11 cellular contexts compared by ENCODE assay signal in the genomic region with DNA sequence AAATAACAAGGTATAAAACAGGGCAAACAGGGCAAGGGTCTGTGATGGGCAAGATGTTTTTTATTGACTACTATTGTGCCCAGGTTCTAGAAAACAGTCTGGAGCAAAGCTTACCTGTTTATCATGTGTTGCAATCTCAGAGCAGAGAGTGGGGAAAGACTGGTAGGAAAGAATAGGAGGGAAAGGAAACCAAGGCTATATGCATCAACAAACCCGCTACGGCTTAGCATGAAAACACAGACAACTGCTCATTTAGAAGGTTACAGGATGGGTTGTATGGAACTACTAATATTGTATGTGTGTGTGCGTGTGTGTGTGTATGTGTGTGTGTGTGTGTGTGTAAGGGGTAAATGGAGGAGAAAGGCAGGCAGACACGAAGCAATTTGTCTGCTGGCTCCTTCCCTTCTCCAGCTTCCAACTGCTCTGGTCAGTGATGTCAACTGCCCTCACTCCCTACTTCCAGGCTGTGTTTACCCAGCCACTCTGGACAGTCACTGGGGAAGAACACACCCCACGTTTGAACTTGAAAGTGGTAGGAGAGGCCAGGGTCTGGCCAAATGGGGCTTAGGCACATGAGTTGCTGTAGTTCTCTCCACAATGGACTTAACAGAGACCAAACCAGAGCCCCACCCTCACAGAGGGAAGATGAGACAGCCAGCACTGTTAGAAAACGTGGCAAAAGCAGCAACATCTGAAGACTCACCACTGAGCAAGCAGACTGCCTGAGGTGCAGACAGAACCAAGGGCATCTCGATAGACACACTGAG. TPM values are rescaled to one million over a fixed set of nuclear protein-coding genes. Genes with fewer than 3 reads are reported as not detected.
DNase-seq lines count a peak whose midpoint lies in the region; ATAC-seq and TF ChIP-seq lines count a peak whose summit lies in the region.
"Had no signal": no experiment of that assay in that cellular context is flagged by ENCODE, and none has a peak within 500 bp of the region (broad histone marks: within the 10 kb centered on the region; RNA-seq: fewer than 3 reads in every experiment).

No MANE protein-coding gene starts in this region.

- in situ Hi-C loops in GM13977 (cut with MboI; ENCODE audit: low pct_unique_long_range_greater_than_20kb, low sequenced_read_pairs, unreplicated experiment): no loop called here

- peak; percentile 93 for ATAC-seq in sciatic nerve
- ATAC-seq in HG03442 (IDR thresholded peaks at IDR 0.05; ENCODE audit: unreplicated experiment): no peak

- peak overlapping the region; percentile 81 for H3K27ac Mint-ChIP-seq in HFFc6
- H3K27ac Mint-ChIP-seq: activated CD4-positive, alpha-beta T cell treated with anti-CD3 and anti-CD28 coated beads, Interleukin-2, amount 10 ng/mL, durations not matched to agents 7 days and 5 days had no signal

- intact Hi-C loops in sciatic nerve (cut with DNase I): no loop called here

- no peaks in the 10 kb centered on the region for H3K27me3 Mint-ChIP-seq in HFFc6 (ENCODE audit: insufficient read depth)
- H3K27me3 Mint-ChIP-seq: activated CD4-positive, alpha-beta T cell treated with anti-CD3 and anti-CD28 coated beads, Interleukin-2, amount 10 ng/mL, durations not matched to agents 7 days and 5 days had no signal

- H3K4me1 Mint-ChIP-seq in HFFc6 (ENCODE audit: low read depth): peaks cover 53% of the 10 kb centered on the region

- no peak overlapping the region for H3K4me3 ChIP-seq in right atrium auricular region
- H3K4me3 ChIP-seq: Peyer's patch had no signal

- DNase-seq in HFFc6 (no peak), right atrium auricular region (ENCODE audit: low spot score) (peak; percentile 76), sciatic nerve (ENCODE audit: low spot score) (no peak), GM13977 (ENCODE audit: low spot score) (no peak), DMS153 treated with DMSO at 0.1 percent for 48 hours (lab: John Stamatoyannopoulos, UW; ENCODE audit: unreplicated experiment) (no peak), NCI-H2081 treated with DMSO at 0.1 percent for 48 hours (lab: John Stamatoyannopoulos, UW) (no peak)
- DNase-seq: activated CD4-positive, alpha-beta T cell treated with anti-CD3 and anti-CD28 coated beads, Interleukin-2, amount 10 ng/mL, durations not matched to agents 7 days and 5 days; KBM-7; Peyer's patch had no signal

- no peaks in the 10 kb centered on the region for H3K9me3 Mint-ChIP-seq in HFFc6

- TF ChIP-seq CTCF in HFFc6 (IDR thresholded peaks at IDR 0.05): no peak
- TF ChIP-seq CTCF in right atrium auricular region (IDR thresholded peaks at IDR 0.05): no peak
- TF ChIP-seq CTCF in GM13977 (IDR thresholded peaks at IDR 0.05; ENCODE audit: extremely low read depth, insufficient read depth, missing control alignments): no peak

- H3K27me3 ChIP-seq in right atrium auricular region: no peaks in the 10 kb centered on the region
- H3K27me3 ChIP-seq: Peyer's patch had no signal

- peak overlapping the region; percentile 75 for H3K27ac ChIP-seq in angular gyrus (ENCODE audit: low read depth, low read length)
- H3K27ac ChIP-seq in right atrium auricular region: peak overlapping the region; percentile 33 to 42
- H3K27ac ChIP-seq: Peyer's patch had no signal

- peak overlapping the region; percentile 70; the same call in 1 of the 2 replicates for H3K4me3 Mint-ChIP-seq in HFFc6
- H3K4me3 Mint-ChIP-seq: activated CD4-positive, alpha-beta T cell treated with anti-CD3 and anti-CD28 coated beads, Interleukin-2, amount 10 ng/mL, durations not matched to agents 7 days and 5 days had no signal

- H3K36me3 ChIP-seq in right atrium auricular region: no peaks in the 10 kb centered on the region
- H3K36me3 ChIP-seq: Peyer's patch had no signal

- no peaks in the 10 kb centered on the region for H3K9me3 ChIP-seq in right atrium auricular region
- H3K9me3 ChIP-seq: Peyer's patch had no signal

- H3K4me1 ChIP-seq in right atrium auricular region: peaks cover 0 to 26% of the 10 kb centered on the region in 2 donors

- H3K36me3 Mint-ChIP-seq in HFFc6 (ENCODE audit: low read depth): no peaks in the 10 kb centered on the region

RNA-seq across cellular contexts. Expression of gene GAB2, which starts 47.0 kb away (rescaled TPM):
- 10 to 100 TPM in 3 of 6 experiments, 1 to 10 TPM in 3; 8.4 to 12.1 (median 9.9) TPM for total RNA-seq in HFFc6 (2021; fragmentation: NEBNext Ultra II Directional; extraction: Animal tissue kit (Norgen Biotek cat#: 25700))
- total RNA-seq in right atrium auricular region (10 to 100 TPM; 22.0 to 33.7 TPM), sciatic nerve (63.3 TPM)
